Comparison of ENCODE assay signal across 16 cellular contexts in genomic region chr1:70090875-70091274, GRCh38.
DNase-seq lines count a peak whose midpoint lies in the region; ATAC-seq and TF ChIP-seq lines count a peak whose summit lies in the region.
"Had no signal": no experiment of that assay in that cellular context is flagged by ENCODE, and none has a peak within 500 bp of the region (broad histone marks: within the 10 kb centered on the region; RNA-seq: fewer than 3 reads in every experiment).

No MANE protein-coding gene starts in this region.

- peaks cover 18% of the 10 kb centered on the region for H3K4me1 ChIP-seq in PC-3 (ENCODE audit: insufficient read depth, low read length)
- H3K4me1 ChIP-seq in mesendoderm (ENCODE audit: control insufficient read depth, low read depth, low read length): no peaks in the 10 kb centered on the region
- H3K4me1 ChIP-seq in thyroid gland: no peaks in the 10 kb centered on the region
- H3K4me1 ChIP-seq: BE2C, esophagus muscularis mucosa, prostate gland, upper lobe of left lung had no signal

- H3K36me3 ChIP-seq in PC-3 (ENCODE audit: low read depth, low read length) (no peaks in the 10 kb centered on the region), mesendoderm (ENCODE audit: control insufficient read depth, insufficient read depth, low read length) (no peaks in the 10 kb centered on the region), thyroid gland (no peaks in the 10 kb centered on the region)
- H3K36me3 ChIP-seq: BE2C, esophagus muscularis mucosa, prostate gland, upper lobe of left lung had no signal

- H3F3A ChIP-seq in PC-3 (ENCODE audit: low read length, unreplicated experiment): no peaks in the 10 kb centered on the region

- no peaks in the 10 kb centered on the region for H3K79me1 ChIP-seq in mesendoderm (ENCODE audit: low read length)

- no TSS peak for BruUV-seq in PC-3 (replicated peaks; lab: Mats Ljungman, UMichigan)

- no peaks in the 10 kb centered on the region for H3K9me3 ChIP-seq in PC-3 (ENCODE audit: low read length)
- no peaks in the 10 kb centered on the region for H3K9me3 ChIP-seq in thyroid gland
- H3K9me3 ChIP-seq: BE2C, esophagus muscularis mucosa, prostate gland, upper lobe of left lung had no signal

- POLR2A ChIA-PET in PC-3 (lab: Charles Lee; ENCODE audit: unreplicated experiment): interaction anchor here (0.6 kb wide), 1 partner anchor 17 kb away, joined by 7 read pairs; no protein-coding TSS in a partner anchor

- H3K27ac ChIP-seq in PC-3 (ENCODE audit: low read length) (no peak overlapping the region), mesendoderm (ENCODE audit: low read depth, low read length) (no peak overlapping the region), thyroid gland (no peak overlapping the region)
- H3K27ac ChIP-seq: esophagus muscularis mucosa, prostate gland, upper lobe of left lung had no signal

- H2BK5ac ChIP-seq in mesendoderm (ENCODE audit: low read length): no peak overlapping the region

- TF ChIP-seq POLR2A in thyroid gland (IDR thresholded peaks at IDR 0.05): no peak

- DNase-seq in EH (ENCODE audit: low read depth) (peak; percentile 77), PC-3 (peak; percentile 83), choroid plexus epithelial cell (ENCODE audit: low read depth) (peak; percentile 80), mesendoderm (peak; percentile 25), NCI-H524 (lab: John Stamatoyannopoulos, UW) (no peak), putamen (ENCODE audit: low spot score) (no peak), inferior parietal cortex (ENCODE audit: extremely low spot score) (no peak), thyroid gland (no peak)
- DNase-seq: BE2C, DND-41, immature natural killer cell, NCI-H748 treated with DMSO at 0.1 percent for 48 hours, SHP77 treated with DMSO at 0.1 percent for 48 hours, upper lobe of left lung had no signal

- H3K4me3 ChIP-seq in PC-3 (ENCODE audit: low read length) (no peak overlapping the region), choroid plexus epithelial cell (ENCODE audit: low read depth, low read length) (no peak overlapping the region), mesendoderm (ENCODE audit: low read length) (no peak overlapping the region), thyroid gland (replicated peaks in 1 of 3) (no peak overlapping the region)
- H3K4me3 ChIP-seq: esophagus muscularis mucosa, prostate gland, upper lobe of left lung had no signal

- H3K79me2 ChIP-seq in PC-3 (ENCODE audit: low read length) (no peaks in the 10 kb centered on the region), mesendoderm (ENCODE audit: control insufficient read depth, insufficient read depth, low read length) (no peaks in the 10 kb centered on the region)

- peak overlapping the region; percentile 38; the same call in 1 of the 2 replicates for H3K4me2 ChIP-seq in PC-3 (ENCODE audit: low read length)
- H3K4me2 ChIP-seq in mesendoderm (ENCODE audit: low read length): no peak overlapping the region

- no peak overlapping the region for H2BK15ac ChIP-seq in mesendoderm (replicated peaks; ENCODE audit: low read depth)

- H3K9ac ChIP-seq in PC-3 (ENCODE audit: low read length) (no peak overlapping the region), mesendoderm (ENCODE audit: low read length) (no peak overlapping the region)

- H3K27me3 ChIP-seq in PC-3 (ENCODE audit: low read length) (no peaks in the 10 kb centered on the region), mesendoderm (ENCODE audit: insufficient read depth, low read length, poor library complexity) (no peaks in the 10 kb centered on the region), thyroid gland (no peaks in the 10 kb centered on the region)
- H3K27me3 ChIP-seq: BE2C, esophagus muscularis mucosa, upper lobe of left lung had no signal

- CTCF ChIA-PET in PC-3 (lab: Charles Lee): no interaction called here

- H3K18ac ChIP-seq in mesendoderm (ENCODE audit: low read length): no peak overlapping the region

- H2AFZ ChIP-seq in PC-3 (ENCODE audit: low read length): peak overlapping the region; percentile 43; the same call in 1 of the 2 replicates

- no peak overlapping the region for H3K56ac ChIP-seq in mesendoderm (ENCODE audit: low read length)

- TF ChIP-seq CTCF in PC-3 (conservative IDR thresholded peaks at IDR 0.05; ENCODE audit: low read depth, low read length) (no peak), choroid plexus epithelial cell (conservative IDR thresholded peaks at IDR 0.05; ENCODE audit: low read depth, low read length) (no peak), thyroid gland (IDR thresholded peaks at IDR 0.05) (no peak)

- WGBS in mesendoderm (ENCODE audit: extremely low coverage, insufficient coverage, low lambda C conversion rate): no CpG with 5 or more reads among the region's 2 CpGs
- 92 to 96% methylated on average over 2 of the region's 2 CpGs for WGBS in thyroid gland, 2 donors

- no peak overlapping the region for H3K4ac ChIP-seq in mesendoderm (ENCODE audit: low read depth, low read length)

- H2AK5ac ChIP-seq in mesendoderm (ENCODE audit: low read length): no peak overlapping the region

- no peak overlapping the region for H2BK120ac ChIP-seq in mesendoderm (ENCODE audit: low read depth, low read length)

- no peaks in the 10 kb centered on the region for H3K9me2 ChIP-seq in PC-3 (replicated peaks; ENCODE audit: low read length)

- intact Hi-C loops in PC-3 (cut with micrococcal nuclease) (loop anchor here (1.0 kb wide), 1 partner anchor 47 kb away; no protein-coding TSS in a partner anchor), thyroid gland (cut with DNase I) (no loop called here)

- H3K23ac ChIP-seq in mesendoderm (ENCODE audit: low read length): no peak overlapping the region

- peak; percentile 97 for ATAC-seq in PC-3

- H4K8ac ChIP-seq in mesendoderm (ENCODE audit: low read depth, low read length): no peak overlapping the region

- H4K20me1 ChIP-seq in PC-3 (ENCODE audit: low read length): no peaks in the 10 kb centered on the region

- H4K5ac ChIP-seq in mesendoderm (ENCODE audit: low read length): no peak overlapping the region

Comparison
In these comparisons a context has a peak if more than half of its experiments do, and no peak if none do; other contexts are left out.
1. DNase-seq: peak in EH (single experiment), PC-3 (single experiment), choroid plexus epithelial cell (single experiment) and mesendoderm (single experiment); none in NCI-H524 (0 of 2), putamen (single experiment), inferior parietal cortex (single experiment) and thyroid gland (0 of 2).